In genomic region chr9:108516391-108516790, GRCh38 we compare ENCODE assay signal across 7 cellular contexts.
"Had no signal": no experiment of that assay in that cellular context is flagged by ENCODE, and none has a peak within 500 bp of the region (broad histone marks: within the 10 kb centered on the region; RNA-seq: fewer than 3 reads in every experiment).

No MANE protein-coding gene starts in this region.

- ATAC-seq: HepG2 had no signal

- H3K4me1 Mint-ChIP-seq: IgD-negative memory B cell had no signal

- H3K4me3 ChIP-seq: HAP-1 had no signal

- H3K4me3 Mint-ChIP-seq: HFFc6, IgD-negative memory B cell had no signal

- H3K36me3 Mint-ChIP-seq: IgD-negative memory B cell had no signal

- H3K27me3 Mint-ChIP-seq: IgD-negative memory B cell had no signal

- H3K4me1 ChIP-seq: HAP-1 had no signal

- H3K27ac Mint-ChIP-seq: HFFc6, IgD-negative memory B cell had no signal

- H3K27ac ChIP-seq: HL-60 had no signal

- H3K9me3 ChIP-seq: HAP-1 had no signal

- DNase-seq: GOT3, HFFc6, KBM-7 had no signal

- H3K36me3 ChIP-seq: HAP-1 had no signal

- H3K9me3 Mint-ChIP-seq: HFFc6 had no signal
